ENCODE assay signal across 8 cellular contexts in the genomic region with DNA sequence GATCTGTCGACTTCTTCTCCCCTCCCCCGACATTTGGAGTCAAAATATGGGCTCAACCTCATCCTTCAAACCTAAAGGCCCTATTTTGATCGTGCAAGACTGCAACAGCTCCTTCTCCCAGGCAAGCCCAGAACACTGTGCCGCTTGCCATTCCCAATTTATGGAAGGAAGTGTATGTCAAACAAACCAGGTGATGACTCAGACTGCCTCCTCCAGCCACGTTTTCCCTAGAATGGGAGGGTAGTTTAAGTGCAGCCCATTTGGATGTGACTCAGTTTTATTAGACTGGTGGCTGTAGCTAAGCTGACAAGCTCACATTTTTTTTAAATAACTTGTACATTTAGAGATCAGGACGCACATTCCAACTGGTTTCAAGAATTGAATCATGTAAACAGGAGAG.
A peak's percentile ranks its signal among the peaks of the same experiment; 100 is the strongest.
DNase-seq lines count a peak whose midpoint lies in the region; ATAC-seq and TF ChIP-seq lines count a peak whose summit lies in the region.

No MANE protein-coding gene starts in this region.

- peak overlapping the region; percentile 0; the same call in 1 of the 2 replicates for H3K9ac ChIP-seq in ES-I3 (ENCODE audit: low read depth, low read length)

- TF ChIP-seq POLR2A in prostate gland (IDR thresholded peaks at IDR 0.05) = peak; percentile 17

- H3K9me3 ChIP-seq in ES-I3 (ENCODE audit: control insufficient read depth, insufficient read depth, low read length) (no peaks in the 10 kb centered on the region), prostate gland (no peaks in the 10 kb centered on the region)

- ATAC-seq in esophagus mucosa = peak; percentile 42
- ATAC-seq in HG02973 (IDR thresholded peaks at IDR 0.05; ENCODE audit: unreplicated experiment) = no peak
- ATAC-seq in HG02885 (IDR thresholded peaks at IDR 0.05; ENCODE audit: poor library complexity, unreplicated experiment) = no peak

- H3K27me3 ChIP-seq in prostate gland (replicated peaks; ENCODE audit: insufficient read depth) = no peaks in the 10 kb centered on the region

- peak overlapping the region; percentile 66 to 67 for H3K27ac ChIP-seq in prostate gland

- intact Hi-C loops in prostate gland (cut with DNase I) = no loop called here

- peak; percentile 97 for DNase-seq in RPMI7951 (ENCODE audit: low read depth)
- DNase-seq in prostate gland (ENCODE audit: low spot score) = peak; percentile 19
- no peak for DNase-seq in stimulated activated CD4-positive, alpha-beta T cell treated with anti-CD3 and anti-CD28 coated beads, Interleukin-4, amount 100 ng/mL, for 4 hours
- no peak for DNase-seq in NCI-H345 (lab: John Stamatoyannopoulos, UW)

- 5% methylated on average over 6 of the region's 6 CpGs for WGBS in prostate gland

- no peak overlapping the region for H3K4me3 ChIP-seq in prostate gland

- peaks cover 7% of the 10 kb centered on the region; the same call in 1 of the 2 replicates for H3K36me3 ChIP-seq in ES-I3 (ENCODE audit: insufficient read depth, low read length)
- H3K36me3 ChIP-seq in prostate gland = no peaks in the 10 kb centered on the region

- H3K4me1 ChIP-seq in ES-I3 (ENCODE audit: insufficient read depth, low read length) (peaks cover 56% of the 10 kb centered on the region), prostate gland (replicated peaks) (no peaks in the 10 kb centered on the region)

- no peak for TF ChIP-seq CTCF in prostate gland (IDR thresholded peaks at IDR 0.05)

Comparison
In these comparisons a context has a peak if more than half of its experiments do, and no peak if none do; other contexts are left out.
1. DNase-seq: peak in RPMI7951 (single experiment) and prostate gland (single experiment); none in stimulated activated CD4-positive, alpha-beta T cell treated with anti-CD3 and anti-CD28 coated beads, Interleukin-4, amount 100 ng/mL, for 4 hours (0 of 2) and NCI-H345 (single experiment).